Comparison of ENCODE assay signal across 1 cellular context in genomic region chr20:5119435-5120188, GRCh38.
TF ChIP-seq lines count a peak whose summit lies in the region.

Gene PCNA (minus strand): TSS chr20:5119958. CDS start chr20:5119798, 160 bp downstream.

TF ChIP-seq in HepG2, 621 proteins besides CTCF, POLR2A, EP300 and RAD21 (continued from another document and continues in another):
- peak; percentile 92; the same call in 1 of the 2 replicates for TF ChIP-seq PREB (CRISPR knock-in tag; IDR thresholded peaks at IDR 0.05)
- peak; percentile 97 for TF ChIP-seq PLSCR1 (CRISPR knock-in tag; IDR thresholded peaks at IDR 0.05; ENCODE audit: borderline replicate concordance)
- no peak for TF ChIP-seq PLRG1 (conservative IDR thresholded peaks at IDR 0.05)
- peak; percentile 100 for TF ChIP-seq ZNF446 (CRISPR knock-in tag; IDR thresholded peaks at IDR 0.05)
- TF ChIP-seq ZNF737 (CRISPR knock-in tag; IDR thresholded peaks at IDR 0.05; ENCODE audit: borderline replicate concordance), result peak; percentile 97
- peak; percentile 2 for TF ChIP-seq ZNF17 (CRISPR knock-in tag; IDR thresholded peaks at IDR 0.05)
- peak; percentile 100 for TF ChIP-seq ZNF790 (CRISPR knock-in tag; IDR thresholded peaks at IDR 0.05; ENCODE audit: borderline replicate concordance)
- TF ChIP-seq SETDB1 (CRISPR knock-in tag; IDR thresholded peaks at IDR 0.05; ENCODE audit: borderline replicate concordance), result 0 out of 2 replicates have a peak, but pooled peaks have one; percentile 67
- peak; percentile 94; the same call in 1 of the 2 replicates for TF ChIP-seq ARNTL (CRISPR knock-in tag; IDR thresholded peaks at IDR 0.05)
- no peak for TF ChIP-seq SNRNP70 (IDR thresholded peaks at IDR 0.05; ENCODE audit: low read depth, low read length)
- TF ChIP-seq ATF7-NPFF (CRISPR knock-in tag; IDR thresholded peaks at IDR 0.05; ENCODE audit: low read depth), result peak; percentile 100
- peak; percentile 94 for TF ChIP-seq GZF1 (CRISPR knock-in tag; IDR thresholded peaks at IDR 0.05)
- no peak; the same call in none of the 2 replicates for TF ChIP-seq ZNF33B (CRISPR knock-in tag; IDR thresholded peaks at IDR 0.05)
- TF ChIP-seq ZNF546 (CRISPR knock-in tag; conservative IDR thresholded peaks at IDR 0.05), result peak; percentile 100
- no peak for TF ChIP-seq PHB2 (IDR thresholded peaks at IDR 0.05; ENCODE audit: partially characterized antibody)
- peak; percentile 78 for TF ChIP-seq NFAT5 (CRISPR knock-in tag; IDR thresholded peaks at IDR 0.05)
- TF ChIP-seq KIAA2018 (CRISPR knock-in tag; IDR thresholded peaks at IDR 0.05; ENCODE audit: borderline replicate concordance), result peak; percentile 98
- TF ChIP-seq SMYD3 (CRISPR knock-in tag; IDR thresholded peaks at IDR 0.05), result peak; percentile 100
- no peak; the same call in 1 of the 2 replicates for TF ChIP-seq HNF4G (IDR thresholded peaks at IDR 0.05; ENCODE audit: borderline replicate concordance, low read depth, low read length)
- peak; percentile 72; the same call in 1 of the 2 replicates for TF ChIP-seq HNF4G (CRISPR knock-in tag; IDR thresholded peaks at IDR 0.05; ENCODE audit: borderline replicate concordance, low read depth)
- peak; percentile 96 for TF ChIP-seq HINFP (CRISPR knock-in tag; IDR thresholded peaks at IDR 0.05; ENCODE audit: low read depth)
- TF ChIP-seq TAF1 (CRISPR knock-in tag; IDR thresholded peaks at IDR 0.05), result peak; percentile 100
- peak; percentile 96 for TF ChIP-seq ZFY (CRISPR knock-in tag; IDR thresholded peaks at IDR 0.05)
- peak; percentile 83; the same call in 1 of the 2 replicates for TF ChIP-seq ZSCAN12 (CRISPR knock-in tag; IDR thresholded peaks at IDR 0.05)
- TF ChIP-seq ZNF660 (CRISPR knock-in tag; IDR thresholded peaks at IDR 0.05; ENCODE audit: borderline replicate concordance, low read depth), result peak; percentile 35; the same call in 1 of the 2 replicates
- TF ChIP-seq DPF2 (CRISPR knock-in tag; IDR thresholded peaks at IDR 0.05; ENCODE audit: borderline replicate concordance, low read depth), result no peak
- peak; percentile 100 for TF ChIP-seq ZNF569 (CRISPR knock-in tag; IDR thresholded peaks at IDR 0.05; ENCODE audit: borderline replicate concordance)
- peak; percentile 77 for TF ChIP-seq PHF21A (CRISPR knock-in tag; IDR thresholded peaks at IDR 0.05)
- peak; percentile 92 for TF ChIP-seq SP5 (CRISPR knock-in tag; IDR thresholded peaks at IDR 0.05; ENCODE audit: borderline replicate concordance, low read depth)
- peak; percentile 91 for TF ChIP-seq YEATS2 (CRISPR knock-in tag; IDR thresholded peaks at IDR 0.05; ENCODE audit: borderline replicate concordance)
- TF ChIP-seq ZNF619 (CRISPR knock-in tag; IDR thresholded peaks at IDR 0.05), result peak; percentile 93
- no peak; the same call in 1 of the 2 replicates for TF ChIP-seq ARID3A (IDR thresholded peaks at IDR 0.05; ENCODE audit: low read depth, low read length)
- peak; percentile 88 for TF ChIP-seq CREBL2 (CRISPR knock-in tag; IDR thresholded peaks at IDR 0.05; ENCODE audit: borderline replicate concordance)
- TF ChIP-seq ZFP90 (CRISPR knock-in tag; IDR thresholded peaks at IDR 0.05; ENCODE audit: borderline replicate concordance), result peak; percentile 99
- peak; percentile 64 for TF ChIP-seq PRDM10 (CRISPR knock-in tag; IDR thresholded peaks at IDR 0.05; ENCODE audit: low read depth)
- TF ChIP-seq FOXC1 (CRISPR knock-in tag; IDR thresholded peaks at IDR 0.05; ENCODE audit: borderline replicate concordance), result peak; percentile 99
